Comparison of ENCODE assay signal across 13 cellular contexts in genomic region chr7:43735403-43735801, GRCh38. TPM values are rescaled to one million over a fixed set of nuclear protein-coding genes. Genes with fewer than 3 reads are reported as not detected.
A peak's percentile ranks its signal among the peaks of the same experiment; 100 is the strongest.
DNase-seq lines count a peak whose midpoint lies in the region; ATAC-seq and TF ChIP-seq lines count a peak whose summit lies in the region.
"Had no signal": no experiment of that assay in that cellular context is flagged by ENCODE, and none has a peak within 500 bp of the region (broad histone marks: within the 10 kb centered on the region; RNA-seq: fewer than 3 reads in every experiment).

No MANE protein-coding gene starts in this region.

- TF ChIP-seq CTCF in GM12865 (IDR thresholded peaks at IDR 0.05; ENCODE audit: insufficient read depth, low read depth, low read length, missing control alignments), result no peak

- DNase-seq in GM12865 (ENCODE audit: low read depth) (peak; percentile 55), NCI-H2196 (lab: John Stamatoyannopoulos, UW; ENCODE audit: unreplicated experiment) (no peak), HUDEP-2 (lab: John Stamatoyannopoulos, UW; ENCODE audit: unreplicated experiment in 76 of 76) (no peak), mesenteric fat pad (ENCODE audit: low spot score) (no peak), NCI-H1930 (lab: John Stamatoyannopoulos, UW) (no peak)
- DNase-seq: activated B cell treated with CpG ODN at 0.5 μM for 24 hours; dorsolateral prefrontal cortex; foreskin fibroblast; naive thymus-derived CD4-positive, alpha-beta T cell; NCI-H526 treated with DMSO at 0.1 percent for 48 hours had no signal

- H3K4me3 ChIP-seq in GM12865 (ENCODE audit: low read depth, low read length), result peak overlapping the region; percentile 26; the same call in 1 of the 2 replicates
- H3K4me3 ChIP-seq: dorsolateral prefrontal cortex had no signal

- ATAC-seq in GM18873 (IDR thresholded peaks at IDR 0.05; ENCODE audit: low FRiP score, unreplicated experiment) (peak; percentile 24), HG02623 (IDR thresholded peaks at IDR 0.05; ENCODE audit: unreplicated experiment) (peak; percentile 12), HG03520 (IDR thresholded peaks at IDR 0.05; ENCODE audit: unreplicated experiment) (peak; percentile 6)
- ATAC-seq: naive thymus-derived CD4-positive, alpha-beta T cell had no signal

RNA-seq across cellular contexts. Expression of gene COA1, which starts 6.1 kb away (rescaled TPM):
- total RNA-seq in mesenteric fat pad, result 42.9 TPM

RNA-seq across cellular contexts. Expression of gene BLVRA, which starts 23.1 kb away (rescaled TPM):
- 82.4 TPM for total RNA-seq in mesenteric fat pad
